12 cellular contexts compared by ENCODE assay signal in genomic region chr16:49348408-49349176, GRCh38. TPM values are rescaled to one million over a fixed set of nuclear protein-coding genes. Genes with fewer than 3 reads are reported as not detected.
DNase-seq lines count a peak whose midpoint lies in the region; ATAC-seq and TF ChIP-seq lines count a peak whose summit lies in the region.
"Had no signal": no experiment of that assay in that cellular context is flagged by ENCODE, and none has a peak within 500 bp of the region (broad histone marks: within the 10 kb centered on the region; RNA-seq: fewer than 3 reads in every experiment).

No MANE protein-coding gene starts in this region.

- no peak overlapping the region for H2AFZ ChIP-seq in MM.1S (ENCODE audit: low read length)

- no peaks in the 10 kb centered on the region for H3K9me3 Mint-ChIP-seq in chondrocyte (ENCODE audit: low read depth)
- no peaks in the 10 kb centered on the region for H3K9me3 Mint-ChIP-seq in activated naive CD4-positive, alpha-beta T cell treated with anti-CD3 and anti-CD28 coated beads, Interleukin-2, amount 50 U/mL, for 72 hours
- H3K9me3 Mint-ChIP-seq: stimulated activated naive CD8-positive, alpha-beta T cell treated with anti-CD3 and anti-CD28 coated beads, Interleukin-15, Interleukin-2, amounts not matched to agents 100 ng/mL and 50 ng/mL, for 24 hours had no signal

- no peaks in the 10 kb centered on the region for H3K36me3 Mint-ChIP-seq in chondrocyte (ENCODE audit: low read depth)
- H3K36me3 Mint-ChIP-seq in activated naive CD4-positive, alpha-beta T cell treated with anti-CD3 and anti-CD28 coated beads, Interleukin-2, amount 50 U/mL, for 72 hours, result no peaks in the 10 kb centered on the region

- DNase-seq in G401 (ENCODE audit: low spot score) (peak; percentile 71), MM.1S (no peak), chondrocyte (ENCODE audit: low spot score) (no peak)
- no peak for DNase-seq in activated naive CD4-positive, alpha-beta T cell treated with anti-CD3 and anti-CD28 coated beads, Interleukin-2, amount 50 U/mL, for 72 hours (ENCODE audit: low spot score in 2 of 2)
- DNase-seq: activated effector memory CD4-positive, alpha-beta T cell treated with anti-CD3 and anti-CD28 coated beads, Interleukin-2, amount 50 U/mL, for 16 hours; nucleus accumbens had no signal

- H4K20me1 ChIP-seq in MM.1S (ENCODE audit: insufficient read depth, low read length), result no peaks in the 10 kb centered on the region

- H3K27me3 Mint-ChIP-seq in chondrocyte (ENCODE audit: low read depth), result peaks cover 38% of the 10 kb centered on the region

- no peak for ATAC-seq in activated naive CD4-positive, alpha-beta T cell treated with anti-CD3 and anti-CD28 coated beads, Interleukin-2, amount 50 U/mL, for 72 hours
- ATAC-seq in HG03039 (IDR thresholded peaks at IDR 0.05; ENCODE audit: unreplicated experiment) (no peak), HG03175 (IDR thresholded peaks at IDR 0.05; ENCODE audit: unreplicated experiment) (no peak), HG03457 (IDR thresholded peaks at IDR 0.05; ENCODE audit: unreplicated experiment) (no peak)

- TF ChIP-seq CTCF in 22Rv1 (IDR thresholded peaks at IDR 0.05) (peak; percentile 23), MM.1S (IDR thresholded peaks at IDR 0.05; ENCODE audit: low read length) (peak; percentile 27; the same call in 1 of the 2 replicates), chondrocyte (IDR thresholded peaks at IDR 0.05) (peak; percentile 6)

- H3K4me1 Mint-ChIP-seq in chondrocyte (ENCODE audit: low read depth), result no peaks in the 10 kb centered on the region

- no peaks in the 10 kb centered on the region for H3K9me3 ChIP-seq in MM.1S (replicated peaks; ENCODE audit: insufficient read depth, low read length)

- H3K36me3 ChIP-seq in MM.1S (replicated peaks; ENCODE audit: insufficient read depth, low read length), result no peaks in the 10 kb centered on the region

- no peak overlapping the region for H3K9ac ChIP-seq in MM.1S (ENCODE audit: low read length)

- in situ Hi-C loops in G401 (cut with HindIII; ENCODE audit: low sequenced_read_pairs), result no loop called here

- no peak overlapping the region for H3K4me3 Mint-ChIP-seq in chondrocyte (ENCODE audit: unreplicated experiment)
- H3K4me3 Mint-ChIP-seq: stimulated activated naive CD8-positive, alpha-beta T cell treated with anti-CD3 and anti-CD28 coated beads, Interleukin-15, Interleukin-2, amounts not matched to agents 100 ng/mL and 50 ng/mL, for 24 hours had no signal

- H3K27ac ChIP-seq in 22Rv1 (no peak overlapping the region), MM.1S (ENCODE audit: low read length) (no peak overlapping the region)

- H3K4me2 ChIP-seq in MM.1S (ENCODE audit: low read depth, low read length), result no peak overlapping the region

- no peaks in the 10 kb centered on the region for H3K79me2 ChIP-seq in MM.1S (ENCODE audit: low read length)

- H3F3A ChIP-seq in MM.1S (ENCODE audit: insufficient read depth, low read length), result no peaks in the 10 kb centered on the region

- H3K4me3 ChIP-seq in MM.1S (ENCODE audit: low read length), result no peak overlapping the region

- no peak overlapping the region for H3K27ac Mint-ChIP-seq in chondrocyte (ENCODE audit: unreplicated experiment)
- no peak overlapping the region for H3K27ac Mint-ChIP-seq in activated naive CD4-positive, alpha-beta T cell treated with anti-CD3 and anti-CD28 coated beads, Interleukin-2, amount 50 U/mL, for 72 hours
- H3K27ac Mint-ChIP-seq: stimulated activated naive CD8-positive, alpha-beta T cell treated with anti-CD3 and anti-CD28 coated beads, Interleukin-15, Interleukin-2, amounts not matched to agents 100 ng/mL and 50 ng/mL, for 24 hours had no signal

- no peaks in the 10 kb centered on the region for H3K9me2 ChIP-seq in MM.1S (replicated peaks; ENCODE audit: insufficient read depth, low read length)

- peaks cover 7% of the 10 kb centered on the region; the same call in 1 of the 2 replicates for H3K27me3 ChIP-seq in MM.1S (replicated peaks; ENCODE audit: insufficient read depth, low read length)

- H3K4me1 ChIP-seq in MM.1S (ENCODE audit: low read length), result no peaks in the 10 kb centered on the region

RNA-seq across cellular contexts. Expression of gene C16orf78, which starts 25.0 kb away (rescaled TPM):
- total RNA-seq in G401 (2014; rRNA removed; shearing (Covaris generic)), result not detected in 2 replicates
- total RNA-seq in chondrocyte, result not detected in 3 replicates
- total RNA-seq in activated naive CD4-positive, alpha-beta T cell treated with anti-CD3 and anti-CD28 coated beads, Interleukin-2, amount 50 U/mL, for 72 hours, result not detected
- total RNA-seq: astrocyte had no signal
